Comparison of ENCODE assay signal across 25 cellular contexts in genomic region chr6:164034602-164035140, GRCh38.
DNase-seq lines count a peak whose midpoint lies in the region; ATAC-seq, FAIRE-seq and TF ChIP-seq lines count a peak whose summit lies in the region.
"Had no signal": no experiment of that assay in that cellular context is flagged by ENCODE, and none has a peak within 500 bp of the region (broad histone marks: within the 10 kb centered on the region; RNA-seq: fewer than 3 reads in every experiment).

No MANE protein-coding gene starts in this region.

- peak overlapping the region; percentile 7 for H3K4me2 ChIP-seq in astrocyte (ENCODE audit: low read length)
- H3K4me2 ChIP-seq: GM23338, KMS-11 had no signal

- peaks cover 3% of the 10 kb centered on the region for H3K9me3 Mint-ChIP-seq in astrocyte (ENCODE audit: unreplicated experiment)
- no peaks in the 10 kb centered on the region for H3K9me3 Mint-ChIP-seq in MCF 10A (ENCODE audit: unreplicated experiment)
- H3K9me3 Mint-ChIP-seq: GM23338 had no signal

- H3K4me1 ChIP-seq in astrocyte (ENCODE audit: insufficient read depth, low read length): peaks cover 3% of the 10 kb centered on the region

- H4K20me1 ChIP-seq in astrocyte (ENCODE audit: insufficient read depth, low read length): no peaks in the 10 kb centered on the region

- ATAC-seq in GM21737 (IDR thresholded peaks at IDR 0.05; ENCODE audit: unreplicated experiment): no peak
- ATAC-seq: GM23338, HCT116, HepG2, Panc1, Right ventricle myocardium inferior had no signal

- H3K79me2 ChIP-seq in astrocyte (ENCODE audit: insufficient read depth, low read length): no peaks in the 10 kb centered on the region

- no peak overlapping the region for H3K9ac ChIP-seq in astrocyte (ENCODE audit: low read length)
- H3K9ac ChIP-seq: KMS-11 had no signal

- H3K36me3 Mint-ChIP-seq in astrocyte (ENCODE audit: low read depth, unreplicated experiment): no peaks in the 10 kb centered on the region
- H3K36me3 Mint-ChIP-seq in MCF 10A (ENCODE audit: insufficient read depth, unreplicated experiment): no peaks in the 10 kb centered on the region

- H3K27ac Mint-ChIP-seq in astrocyte (ENCODE audit: unreplicated experiment) (no peak overlapping the region), MCF 10A (ENCODE audit: low read depth, unreplicated experiment) (no peak overlapping the region)
- H3K27ac Mint-ChIP-seq: GM23338 had no signal

- H3K27me3 ChIP-seq in astrocyte (ENCODE audit: insufficient read depth, low read length): no peaks in the 10 kb centered on the region

- H3K27me3 Mint-ChIP-seq in astrocyte (ENCODE audit: low read depth, unreplicated experiment) (no peaks in the 10 kb centered on the region), MCF 10A (ENCODE audit: insufficient read depth, unreplicated experiment) (no peaks in the 10 kb centered on the region)

- DNase-seq in COLO829 (ENCODE audit: low spot score): peak; percentile 87
- DNase-seq in M059J (ENCODE audit: low read depth): peak; percentile 64
- DNase-seq in astrocyte (ENCODE audit: low read depth): peak; percentile 77
- DNase-seq in non-pigmented ciliary epithelial cell (ENCODE audit: low read depth): peak; percentile 5
- no peak for DNase-seq in MCF 10A (ENCODE audit: unreplicated experiment)
- DNase-seq in NCI-H526 (lab: John Stamatoyannopoulos, UW): no peak
- DNase-seq in H4 (ENCODE audit: low spot score): no peak
- DNase-seq: AML-193, DND-41, GDM1, MM.1S, NCI-H1092, NCI-H146, NCI-H2029 treated with DMSO at 0.1 percent for 48 hours, NCI-H2171 treated with DMSO at 0.1 percent for 48 hours, NCI-H446, T-helper 1 cell had no signal

- FAIRE-seq in astrocyte (lab: Jason Lieb, UNC): no peak
- FAIRE-seq: HepG2 had no signal

- H3K4me1 Mint-ChIP-seq in astrocyte (ENCODE audit: low read depth, unreplicated experiment): peaks cover 3% of the 10 kb centered on the region
- no peaks in the 10 kb centered on the region for H3K4me1 Mint-ChIP-seq in MCF 10A (ENCODE audit: insufficient read depth, unreplicated experiment)

- no peak overlapping the region for H2AFZ ChIP-seq in astrocyte (ENCODE audit: low read depth, low read length)
- H2AFZ ChIP-seq: GM23338 had no signal

- TF ChIP-seq CTCF in astrocyte (IDR thresholded peaks at IDR 0.05; ENCODE audit: insufficient read depth, low read depth, low read length) (no peak), MCF 10A (IDR thresholded peaks at IDR 0.05; ENCODE audit: unreplicated experiment) (no peak)

- H3K4me3 Mint-ChIP-seq in astrocyte (ENCODE audit: unreplicated experiment): no peak overlapping the region
- no peak overlapping the region for H3K4me3 Mint-ChIP-seq in MCF 10A (ENCODE audit: unreplicated experiment)
- H3K4me3 Mint-ChIP-seq: GM23338 had no signal

- H3K36me3 ChIP-seq in astrocyte (ENCODE audit: insufficient read depth, low read length): no peaks in the 10 kb centered on the region

- H3K9me3 ChIP-seq in astrocyte (ENCODE audit: insufficient read depth, low read depth, low read length): no peaks in the 10 kb centered on the region

- no TSS peak for BruUV-seq in MCF 10A (replicated peaks; lab: Mats Ljungman, UMichigan)

- H3K4me3 ChIP-seq in astrocyte (ENCODE audit: insufficient read depth, low read depth, low read length): no peak overlapping the region
- H3K4me3 ChIP-seq: GM23338 had no signal

- POLR2A ChIA-PET in MCF 10A (lab: Yijun Ruan, JAX): interaction anchor here (0.6 to 1.2 kb wide), 2 partner anchors 10 to 158 kb away, joined by 3 read pairs; no protein-coding TSS in a partner anchor

- H3K27ac ChIP-seq in astrocyte (ENCODE audit: low read depth, low read length): no peak overlapping the region
- H3K27ac ChIP-seq: C4-2B, KMS-11 had no signal

- intact Hi-C loops in MCF 10A (cut with micrococcal nuclease): no loop called here

- CTCF ChIA-PET in MCF 10A (lab: Yijun Ruan, JAX): no interaction called here

Comparison
In these comparisons a context has a peak if more than half of its experiments do, and no peak if none do; other contexts are left out.
1. DNase-seq: peak in COLO829 (single experiment), M059J (single experiment), astrocyte (single experiment) and non-pigmented ciliary epithelial cell (single experiment); none in MCF 10A (single experiment), NCI-H526 (0 of 2) and H4 (single experiment).